Comparison of ENCODE assay signal across 1 cellular context in the genomic region with DNA sequence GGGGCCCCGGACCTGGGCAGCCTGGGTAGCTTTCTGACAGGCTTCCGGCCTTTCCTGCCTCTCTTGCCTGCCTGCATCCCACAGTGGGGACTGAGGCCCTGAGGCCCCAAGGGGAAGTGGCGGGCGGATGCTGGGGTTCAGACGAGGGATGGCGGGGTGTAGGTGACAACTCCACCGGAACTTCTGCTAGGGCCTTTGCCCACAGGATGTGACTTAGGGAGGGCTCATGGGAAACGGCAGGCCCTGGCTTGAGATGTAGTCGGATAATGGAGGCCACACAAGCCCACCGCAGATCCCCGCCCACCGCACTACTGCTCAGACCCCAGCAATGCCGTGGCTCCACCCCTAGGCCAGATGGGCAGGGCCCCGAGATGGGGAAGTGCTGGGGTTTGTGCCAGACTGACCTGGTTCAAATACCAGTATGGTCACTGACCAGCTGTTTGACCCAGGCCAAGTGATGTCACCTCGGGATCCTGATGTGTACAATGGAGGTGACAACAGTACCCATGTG.
TF ChIP-seq lines count a peak whose summit lies in the region.

No MANE protein-coding gene starts in this region.

TF ChIP-seq in K562, 482 proteins besides CTCF, POLR2A, EP300 and RAD21:
- TF ChIP-seq PURB (CRISPR knock-in tag; IDR thresholded peaks at IDR 0.05; ENCODE audit: low read depth) (no peak), SPI1 (IDR thresholded peaks at IDR 0.05; ENCODE audit: borderline replicate concordance, low read depth, low read length) (peak; percentile 31; the same call in 1 of the 2 replicates)
